Comparison of ENCODE assay signal across 1 cellular context in the genomic region with DNA sequence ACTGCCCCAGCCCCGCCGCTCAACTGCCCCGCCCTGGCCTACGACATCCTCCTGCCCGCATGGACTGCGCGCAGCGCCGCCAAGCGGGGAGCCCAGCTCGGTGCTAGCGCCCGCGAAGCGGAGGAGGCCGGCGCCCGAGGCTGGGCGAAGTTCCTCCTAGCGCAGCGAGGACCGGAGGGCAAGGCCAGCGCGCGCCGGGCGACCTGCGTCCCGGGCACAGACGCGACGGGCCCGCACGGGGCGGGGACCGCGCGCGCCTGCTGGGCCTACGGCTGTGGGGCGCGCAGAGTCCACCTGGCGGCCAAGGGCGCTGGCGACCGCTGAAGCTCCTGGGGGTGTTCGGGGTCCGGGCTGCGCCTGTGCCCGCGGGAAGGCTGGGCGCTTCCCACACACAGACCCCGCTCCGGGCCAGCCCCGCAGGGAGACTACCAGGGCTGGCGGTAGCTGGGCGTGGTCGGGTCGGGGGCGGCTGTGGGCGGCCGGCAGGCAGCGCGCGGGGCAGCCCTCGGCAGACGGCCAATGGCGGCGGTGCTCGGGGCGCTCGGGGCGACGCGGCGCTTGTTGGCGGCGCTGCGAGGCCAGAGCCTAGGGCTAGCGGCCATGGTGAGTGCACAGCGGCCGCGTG.
TF ChIP-seq lines count a peak whose summit lies in the region.

PCBD2 (plus strand) TSS at position 511 of the 625 bp plus-strand sequence; CDS start at position 520, 9 bp downstream.

TF ChIP-seq in K562, 482 proteins besides CTCF, POLR2A, EP300 and RAD21 (continued from another document and continues in another):
- TF ChIP-seq MBD1 (CRISPR knock-in tag; IDR thresholded peaks at IDR 0.05) (no peak), ADNP (tag; IDR thresholded peaks at IDR 0.05) (no peak), GTF2F1 (IDR thresholded peaks at IDR 0.05; ENCODE audit: low read depth, low read length) (peak; percentile 75), CUX1 (CRISPR knock-in tag; IDR thresholded peaks at IDR 0.05) (no peak), HINFP (tag; conservative IDR thresholded peaks at IDR 0.05; ENCODE audit: low read depth) (no peak), ZNF282 (CRISPR knock-in tag; IDR thresholded peaks at IDR 0.05) (no peak), SRSF1 (IDR thresholded peaks at IDR 0.05; ENCODE audit: low read depth, low read length) (no peak), KLF1 (tag; IDR thresholded peaks at IDR 0.05) (peak; percentile 89), ZZZ3 (IDR thresholded peaks at IDR 0.05) (no peak), ZNF79 (CRISPR knock-in tag; IDR thresholded peaks at IDR 0.05; ENCODE audit: low read depth) (no peak), ATF6 (CRISPR knock-in tag; IDR thresholded peaks at IDR 0.05) (no peak), ILK (tag; IDR thresholded peaks at IDR 0.05; ENCODE audit: borderline replicate concordance, low read depth) (no peak), KDM5B (IDR thresholded peaks at IDR 0.05; ENCODE audit: insufficient replicate concordance, low read depth, low read length) (peak; percentile 73), STAT5B (CRISPR knock-in tag; IDR thresholded peaks at IDR 0.05) (no peak), ZNF449 (CRISPR knock-in tag; IDR thresholded peaks at IDR 0.05) (no peak), MXD1 (CRISPR knock-in tag; IDR thresholded peaks at IDR 0.05; ENCODE audit: borderline replicate concordance, poor library complexity, severe bottlenecking) (no peak), TBL1XR1 (IDR thresholded peaks at IDR 0.05; ENCODE audit: low read length in 2 of 2) (peak in 1 of 2 experiments; percentile 64; a peak in 1 of 4 replicates), ZNF77 (CRISPR knock-in tag; IDR thresholded peaks at IDR 0.05) (no peak), ZNF3 (CRISPR knock-in tag; IDR thresholded peaks at IDR 0.05) (no peak), SAFB (IDR thresholded peaks at IDR 0.05; ENCODE audit: borderline replicate concordance, low read depth, low read length) (no peak), ZNF143 (CRISPR knock-in tag; IDR thresholded peaks at IDR 0.05) (no peak), HMGN3 (IDR thresholded peaks at IDR 0.05; ENCODE audit: borderline replicate concordance, extremely low read depth, insufficient read length, low read depth, low read length) (peak; percentile 65), NR3C1 (CRISPR knock-in tag; IDR thresholded peaks at IDR 0.05) (0 out of 2 replicates have a peak, but pooled peaks have one; percentile 52), JUN (IDR thresholded peaks at IDR 0.05; ENCODE audit: borderline replicate concordance, low read depth, low read length) (peak; percentile 52; the same call in 1 of the 2 replicates), JUN (CRISPR knock-in tag; IDR thresholded peaks at IDR 0.05; ENCODE audit: borderline replicate concordance) (no peak), HMG20A (CRISPR knock-in tag; conservative IDR thresholded peaks at IDR 0.05) (no peak), NKRF (IDR thresholded peaks at IDR 0.05; ENCODE audit: borderline replicate concordance) (no peak), ZNF384 (IDR thresholded peaks at IDR 0.05; ENCODE audit: low read depth, low read length) (peak; percentile 39; the same call in 1 of the 2 replicates), XRCC3 (IDR thresholded peaks at IDR 0.05) (no peak), POLR3G (IDR thresholded peaks at IDR 0.05; ENCODE audit: extremely low read depth, insufficient read length, insufficient replicate concordance) (no peak), ZHX1 (conservative IDR thresholded peaks at IDR 0.05; ENCODE audit: low read length) (no peak), HNRNPL (IDR thresholded peaks at IDR 0.05; ENCODE audit: low read depth, low read length) (peak; percentile 98), TAL1 (IDR thresholded peaks at IDR 0.05) (no peak), ZNF140 (CRISPR knock-in tag; IDR thresholded peaks at IDR 0.05) (no peak)
- TF ChIP-seq, protein P1, sequence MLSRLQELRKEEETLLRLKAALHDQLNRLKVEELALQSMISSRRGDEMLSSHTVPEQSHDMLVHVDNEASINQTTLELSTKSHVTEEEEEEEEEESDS (CRISPR knock-in tag; IDR thresholded peaks at IDR 0.05): no peak
- TF ChIP-seq, protein P2, sequence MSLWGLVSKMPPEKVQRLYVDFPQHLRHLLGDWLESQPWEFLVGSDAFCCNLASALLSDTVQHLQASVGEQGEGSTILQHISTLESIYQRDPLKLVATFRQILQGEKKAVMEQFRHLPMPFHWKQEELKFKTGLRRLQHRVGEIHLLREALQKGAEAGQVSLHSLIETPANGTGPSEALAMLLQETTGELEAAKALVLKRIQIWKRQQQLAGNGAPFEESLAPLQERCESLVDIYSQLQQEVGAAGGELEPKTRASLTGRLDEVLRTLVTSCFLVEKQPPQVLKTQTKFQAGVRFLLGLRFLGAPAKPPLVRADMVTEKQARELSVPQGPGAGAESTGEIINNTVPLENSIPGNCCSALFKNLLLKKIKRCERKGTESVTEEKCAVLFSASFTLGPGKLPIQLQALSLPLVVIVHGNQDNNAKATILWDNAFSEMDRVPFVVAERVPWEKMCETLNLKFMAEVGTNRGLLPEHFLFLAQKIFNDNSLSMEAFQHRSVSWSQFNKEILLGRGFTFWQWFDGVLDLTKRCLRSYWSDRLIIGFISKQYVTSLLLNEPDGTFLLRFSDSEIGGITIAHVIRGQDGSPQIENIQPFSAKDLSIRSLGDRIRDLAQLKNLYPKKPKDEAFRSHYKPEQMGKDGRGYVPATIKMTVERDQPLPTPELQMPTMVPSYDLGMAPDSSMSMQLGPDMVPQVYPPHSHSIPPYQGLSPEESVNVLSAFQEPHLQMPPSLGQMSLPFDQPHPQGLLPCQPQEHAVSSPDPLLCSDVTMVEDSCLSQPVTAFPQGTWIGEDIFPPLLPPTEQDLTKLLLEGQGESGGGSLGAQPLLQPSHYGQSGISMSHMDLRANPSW (CRISPR knock-in tag; IDR thresholded peaks at IDR 0.05): 0 out of 2 replicates have a peak, but pooled peaks have one; percentile 10
